ENCODE assay signal across 16 cellular contexts in the genomic region with DNA sequence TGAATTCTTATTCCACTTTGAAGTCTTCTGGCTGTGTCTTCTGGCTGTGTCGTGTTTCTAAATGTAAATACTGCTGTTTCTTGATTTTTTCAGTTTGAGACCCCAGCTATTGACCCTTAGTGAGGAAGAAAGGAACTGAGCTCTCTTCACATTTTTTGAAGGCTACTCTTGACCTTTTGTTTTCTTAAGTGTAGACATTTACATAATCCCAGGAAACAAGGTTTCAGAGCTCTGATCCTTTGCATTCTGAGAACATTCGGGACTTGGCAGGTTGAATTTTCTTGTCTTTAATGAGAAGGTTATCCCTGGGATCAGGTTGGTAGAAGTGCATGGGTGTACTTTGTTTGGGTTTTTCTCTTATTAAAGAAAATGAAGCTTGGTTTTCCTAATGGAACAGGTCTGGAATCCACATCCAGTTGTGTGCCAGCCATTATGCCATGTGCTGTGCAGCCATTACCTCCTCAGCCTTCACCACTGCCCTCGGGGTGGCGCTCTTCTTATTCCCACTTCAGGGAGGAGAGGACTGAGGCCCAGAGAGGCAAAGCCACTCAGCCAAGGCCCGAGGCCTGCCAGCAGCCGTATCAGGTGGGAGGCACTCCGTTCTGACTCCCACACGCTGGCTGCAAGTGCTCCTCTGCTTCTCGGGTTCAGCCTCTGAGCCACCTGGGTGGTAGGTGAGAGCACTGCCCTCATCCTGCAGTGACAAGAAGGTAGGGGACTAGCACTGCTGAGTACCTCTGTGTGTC.
"Had no signal": no experiment of that assay in that cellular context is flagged by ENCODE, and none has a peak within 500 bp of the region (broad histone marks: within the 10 kb centered on the region; RNA-seq: fewer than 3 reads in every experiment).

No MANE protein-coding gene starts in this region.

- ATAC-seq: gastrocnemius medialis; heart right ventricle; natural killer cell; stimulated activated naive CD8-positive, alpha-beta T cell treated with anti-CD3 and anti-CD28 coated beads, Interleukin-15, amount 100 ng/mL, for 72 hours had no signal

- H3K36me3 ChIP-seq: gastrocnemius medialis, prostate gland had no signal

- H3K36me3 Mint-ChIP-seq: natural killer cell had no signal

- H3K27ac Mint-ChIP-seq: activated naive CD4-positive, alpha-beta T cell treated with anti-CD3 and anti-CD28 coated beads for 36 hours; activated T-helper 2 cell treated with anti-CD3 and anti-CD28 coated beads, Interferon-gamma antibody, Interleukin-2, Interleukin-4, amounts not matched to agents 10 μg/mL and 5 μg/mL and 100 μg/mL, durations not matched to agents 14 hours and 24 hours and 36 hours; natural killer cell; stimulated activated naive CD8-positive, alpha-beta T cell treated with anti-CD3 and anti-CD28 coated beads, Interleukin-15, amount 100 ng/mL, for 72 hours had no signal

- H3K27me3 Mint-ChIP-seq: stimulated activated naive CD8-positive, alpha-beta T cell treated with anti-CD3 and anti-CD28 coated beads, Interleukin-15, amount 100 ng/mL, for 72 hours had no signal

- H3K9me3 Mint-ChIP-seq: activated naive CD4-positive, alpha-beta T cell treated with anti-CD3 and anti-CD28 coated beads for 36 hours; activated T-helper 2 cell treated with anti-CD3 and anti-CD28 coated beads, Interferon-gamma antibody, Interleukin-2, Interleukin-4, amounts not matched to agents 10 μg/mL and 5 μg/mL and 100 μg/mL, durations not matched to agents 14 hours and 24 hours and 36 hours; natural killer cell; stimulated activated naive CD8-positive, alpha-beta T cell treated with anti-CD3 and anti-CD28 coated beads, Interleukin-15, amount 100 ng/mL, for 72 hours had no signal

- H3K4me3 Mint-ChIP-seq: activated naive CD4-positive, alpha-beta T cell treated with anti-CD3 and anti-CD28 coated beads for 36 hours; natural killer cell; stimulated activated naive CD8-positive, alpha-beta T cell treated with anti-CD3 and anti-CD28 coated beads, Interleukin-15, amount 100 ng/mL, for 72 hours had no signal

- H3K9me3 ChIP-seq: gastrocnemius medialis, heart right ventricle, prostate gland, upper lobe of left lung had no signal

- H3K27ac ChIP-seq: gastrocnemius medialis, heart right ventricle, prostate gland, upper lobe of left lung had no signal

- H3K4me3 ChIP-seq: gastrocnemius medialis, heart right ventricle, prostate gland, upper lobe of left lung had no signal

- DNase-seq: activated CD4-positive, alpha-beta T cell treated with anti-CD3 and anti-CD28 coated beads, Interleukin-2, amount 50 U/mL, for 48 hours; activated CD4-positive, CD25-positive, alpha-beta regulatory T cell treated with anti-CD3 and anti-CD28 coated beads, Interleukin-2, amount 50 U/mL, for 72 hours; activated naive CD4-positive, alpha-beta T cell treated with anti-CD3 and anti-CD28 coated beads for 36 hours; activated T-cell treated with anti-CD3 and anti-CD28 coated beads, Interleukin-2, amount 50 U/mL, for 1 hour; dermis blood vessel endothelial cell; gastrocnemius medialis; heart right ventricle; mesenchymal stem cell; natural killer cell; nucleus accumbens; stimulated activated CD4-positive, alpha-beta T cell treated with anti-CD3 and anti-CD28 coated beads, Interleukin-1b, Interleukin-23, amount 100 ng/mL, for 48 hours; stimulated activated naive CD8-positive, alpha-beta T cell treated with anti-CD3 and anti-CD28 coated beads, Interleukin-15, amount 100 ng/mL, for 72 hours; T-helper 9 cell; upper lobe of left lung had no signal

- H3K4me1 ChIP-seq: heart right ventricle, prostate gland, upper lobe of left lung had no signal

- H3K27me3 ChIP-seq: gastrocnemius medialis, heart right ventricle, upper lobe of left lung had no signal
